ENCODE assay signal across 12 cellular contexts in genomic region chr4:26130173-26130572, GRCh38.
DNase-seq lines count a peak whose midpoint lies in the region; ATAC-seq and TF ChIP-seq lines count a peak whose summit lies in the region.
"Had no signal": no experiment of that assay in that cellular context is flagged by ENCODE, and none has a peak within 500 bp of the region (broad histone marks: within the 10 kb centered on the region; RNA-seq: fewer than 3 reads in every experiment).

No MANE protein-coding gene starts in this region.

- ATAC-seq in activated CD4-positive, alpha-beta T cell treated with anti-CD3 and anti-CD28 coated beads for 36 hours, result peak; percentile 68
- ATAC-seq in GM19463 (IDR thresholded peaks at IDR 0.05; ENCODE audit: unreplicated experiment), result peak; percentile 66
- peak; percentile 57 for ATAC-seq in HG03025 (IDR thresholded peaks at IDR 0.05; ENCODE audit: low FRiP score, unreplicated experiment)
- peak; percentile 30 for ATAC-seq in activated CD8-positive, alpha-beta T cell treated with anti-CD3 and anti-CD28 coated beads, Interleukin-2, amount 10 ng/mL, durations not matched to agents 7 days and 5 days
- no peak for ATAC-seq in SK-N-SH treated with all-trans-retinoic acid at 6 μM for 48 hours
- ATAC-seq: left lung had no signal

- CTCF ChIA-PET in activated CD4-positive, alpha-beta T cell treated with anti-CD3 and anti-CD28 coated beads for 36 hours (lab: Charles Lee), result interaction anchor here (1.1 kb wide), 1 partner anchor 22 kb away, joined by 3 read pairs; no protein-coding TSS in a partner anchor
- CTCF ChIA-PET in activated CD8-positive, alpha-beta T cell treated with anti-CD3 and anti-CD28 coated beads, Interleukin-2, amount 10 ng/mL, durations not matched to agents 7 days and 5 days (lab: Charles Lee), result interaction anchor here (0.7 kb wide), 1 partner anchor 47 kb away, joined by 3 read pairs; no protein-coding TSS in a partner anchor

- DNase-seq in activated CD4-positive, alpha-beta T cell treated with anti-CD3 and anti-CD28 coated beads for 36 hours, result peak; percentile 39
- no peak for DNase-seq in activated CD4-positive, alpha-beta T cell treated with anti-CD3 and anti-CD28 coated beads for 1 hour
- peak; percentile 25 for DNase-seq in activated CD8-positive, alpha-beta T cell treated with anti-CD3 and anti-CD28 coated beads, Interleukin-2, amount 10 ng/mL, durations not matched to agents 7 days and 5 days
- DNase-seq in dermis blood vessel endothelial cell, result no peak
- DNase-seq in NCI-H146 (lab: John Stamatoyannopoulos, UW), result no peak
- DNase-seq: 8988T, GF-D8, left lung, NCI-H446 treated with DMSO at 0.1 percent for 48 hours had no signal

- H3K4me3 Mint-ChIP-seq in activated CD4-positive, alpha-beta T cell treated with anti-CD3 and anti-CD28 coated beads for 36 hours, result no peak overlapping the region
- no peak overlapping the region for H3K4me3 Mint-ChIP-seq in activated CD8-positive, alpha-beta T cell treated with anti-CD3 and anti-CD28 coated beads, Interleukin-2, amount 10 ng/mL, durations not matched to agents 7 days and 5 days

- intact Hi-C loops in activated CD4-positive, alpha-beta T cell treated with anti-CD3 and anti-CD28 coated beads for 36 hours (cut with DNase I, micrococcal nuclease), result loop anchor here in 1 of 2 experiments (2.0 to 5.0 kb wide), 2 partner anchors 55 to 67 kb away; no protein-coding TSS in a partner anchor

- peaks cover 12% of the 10 kb centered on the region for H3K9me3 Mint-ChIP-seq in activated CD4-positive, alpha-beta T cell treated with anti-CD3 and anti-CD28 coated beads for 36 hours (ENCODE audit: low read depth)
- peaks cover 26% of the 10 kb centered on the region for H3K9me3 Mint-ChIP-seq in activated CD8-positive, alpha-beta T cell treated with anti-CD3 and anti-CD28 coated beads, Interleukin-2, amount 10 ng/mL, durations not matched to agents 7 days and 5 days (ENCODE audit: insufficient read depth)

- peaks cover 47% of the 10 kb centered on the region for H3K4me1 Mint-ChIP-seq in activated CD4-positive, alpha-beta T cell treated with anti-CD3 and anti-CD28 coated beads for 36 hours
- H3K4me1 Mint-ChIP-seq in activated CD8-positive, alpha-beta T cell treated with anti-CD3 and anti-CD28 coated beads, Interleukin-2, amount 10 ng/mL, durations not matched to agents 7 days and 5 days (ENCODE audit: low read depth), result peaks cover 52% of the 10 kb centered on the region

- no peaks in the 10 kb centered on the region for H3K36me3 Mint-ChIP-seq in activated CD4-positive, alpha-beta T cell treated with anti-CD3 and anti-CD28 coated beads for 36 hours (ENCODE audit: low read depth)
- H3K36me3 Mint-ChIP-seq in activated CD8-positive, alpha-beta T cell treated with anti-CD3 and anti-CD28 coated beads, Interleukin-2, amount 10 ng/mL, durations not matched to agents 7 days and 5 days (ENCODE audit: low read depth), result peaks cover 25% of the 10 kb centered on the region

- H3K27me3 Mint-ChIP-seq in activated CD4-positive, alpha-beta T cell treated with anti-CD3 and anti-CD28 coated beads for 36 hours, result peaks cover 2% of the 10 kb centered on the region
- H3K27me3 Mint-ChIP-seq in activated CD8-positive, alpha-beta T cell treated with anti-CD3 and anti-CD28 coated beads, Interleukin-2, amount 10 ng/mL, durations not matched to agents 7 days and 5 days (ENCODE audit: low read depth), result no peaks in the 10 kb centered on the region

- POLR2A ChIA-PET in activated CD4-positive, alpha-beta T cell treated with anti-CD3 and anti-CD28 coated beads for 36 hours (lab: Charles Lee), result interaction anchor here (0.5 to 1.4 kb wide), 2 partner anchors 54 to 67 kb away, joined by 4 read pairs; no protein-coding TSS in a partner anchor
- POLR2A ChIA-PET in activated CD8-positive, alpha-beta T cell treated with anti-CD3 and anti-CD28 coated beads, Interleukin-2, amount 10 ng/mL, durations not matched to agents 7 days and 5 days (lab: Charles Lee), result interaction anchor here (0.5 kb wide), 1 partner anchor 147 kb away, joined by 4 read pairs; no protein-coding TSS in a partner anchor

- H3K27ac Mint-ChIP-seq in activated CD4-positive, alpha-beta T cell treated with anti-CD3 and anti-CD28 coated beads for 36 hours, result peak overlapping the region; percentile 27
- H3K27ac Mint-ChIP-seq in activated CD8-positive, alpha-beta T cell treated with anti-CD3 and anti-CD28 coated beads, Interleukin-2, amount 10 ng/mL, durations not matched to agents 7 days and 5 days, result no peak overlapping the region

TF ChIP-seq in SK-N-SH treated with all-trans-retinoic acid at 6 μM for 48 hours, 23 proteins besides CTCF, POLR2A, EP300 and RAD21:
- no peak for TF ChIP-seq PATZ1 (CRISPR knock-in tag; IDR thresholded peaks at IDR 0.05; ENCODE audit: borderline replicate concordance)
- no peak for TF ChIP-seq RARB (CRISPR knock-in tag; IDR thresholded peaks at IDR 0.05)
- no peak for TF ChIP-seq CSRNP3 (CRISPR knock-in tag; IDR thresholded peaks at IDR 0.05)
- no peak for TF ChIP-seq ISL1 (CRISPR knock-in tag; IDR thresholded peaks at IDR 0.05)
- no peak for TF ChIP-seq ZNF565 (CRISPR knock-in tag; conservative IDR thresholded peaks at IDR 0.05; ENCODE audit: low read depth)
- TF ChIP-seq TCF4 (CRISPR knock-in tag; IDR thresholded peaks at IDR 0.05; ENCODE audit: borderline replicate concordance), result no peak
- no peak for TF ChIP-seq ZNF8 (CRISPR knock-in tag; IDR thresholded peaks at IDR 0.05)
- TF ChIP-seq ZFP30 (CRISPR knock-in tag; IDR thresholded peaks at IDR 0.05), result no peak
- no peak for TF ChIP-seq ARNTL (CRISPR knock-in tag; IDR thresholded peaks at IDR 0.05; ENCODE audit: borderline replicate concordance, low read depth)

Comparison
In these comparisons a context has a peak if more than half of its experiments do, and no peak if none do; other contexts are left out.
1. DNase-seq: peak in activated CD4-positive, alpha-beta T cell treated with anti-CD3 and anti-CD28 coated beads for 36 hours (single experiment) and activated CD8-positive, alpha-beta T cell treated with anti-CD3 and anti-CD28 coated beads, Interleukin-2, amount 10 ng/mL, durations not matched to agents 7 days and 5 days (single experiment); none in activated CD4-positive, alpha-beta T cell treated with anti-CD3 and anti-CD28 coated beads for 1 hour (single experiment), dermis blood vessel endothelial cell (single experiment) and NCI-H146 (single experiment).